ENCODE assay signal across 19 cellular contexts in the genomic region with DNA sequence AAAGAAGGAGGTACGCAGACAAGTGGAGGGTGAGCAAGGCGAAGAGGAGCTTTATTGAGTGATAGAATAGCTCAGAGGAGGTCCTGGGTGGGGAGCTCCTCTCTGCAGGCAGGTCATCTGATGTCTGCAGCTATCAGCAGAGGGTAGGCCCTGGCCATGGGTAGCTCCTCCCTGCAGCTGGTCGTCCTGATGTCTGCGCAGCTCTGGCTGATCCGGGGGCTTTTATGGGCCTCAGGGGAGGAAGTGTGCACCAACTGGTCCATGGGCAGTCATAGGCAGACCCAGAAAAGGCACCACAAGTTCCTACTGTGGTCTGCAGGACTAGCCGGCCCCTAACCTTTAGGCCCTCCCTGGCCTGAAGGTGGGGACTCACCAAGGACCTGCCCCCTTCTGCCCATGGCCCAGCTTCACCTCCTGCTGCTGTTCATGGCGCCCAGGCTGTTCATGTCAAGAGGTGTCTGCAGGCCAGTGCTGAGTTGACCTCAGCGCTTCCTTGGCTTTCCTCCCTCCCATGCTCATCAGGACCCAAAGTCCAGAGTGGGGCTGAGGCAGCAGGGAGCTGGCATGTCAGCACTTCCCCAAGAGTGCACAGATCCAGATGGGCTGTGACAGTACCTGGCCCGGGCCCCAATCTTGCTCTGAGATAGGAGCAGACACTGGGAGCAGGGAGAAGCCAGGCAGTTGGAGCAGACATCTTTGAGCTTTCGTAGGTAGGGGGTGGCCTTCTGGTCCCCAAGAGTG.
"Had no signal": no experiment of that assay in that cellular context is flagged by ENCODE, and none has a peak within 500 bp of the region (broad histone marks: within the 10 kb centered on the region; RNA-seq: fewer than 3 reads in every experiment).

No MANE protein-coding gene starts in this region.

- H3K36me3 ChIP-seq: transverse colon had no signal

- DNase-seq: activated CD4-positive, alpha-beta T cell treated with anti-CD3 and anti-CD28 coated beads, Interleukin-2, amount 10 ng/mL, durations not matched to agents 24 days and 14 days; activated gamma-delta T cell treated with Interleukin-2 at 50 U/mL for 16 hours; activated naive CD8-positive, alpha-beta T cell treated with anti-CD3 and anti-CD28 coated beads, Interleukin-2, amount 10 ng/mL, durations not matched to agents 7 days and 5 days; amygdala; body of pancreas; caudate nucleus; foreskin fibroblast; mesendoderm; occipital lobe; SK-N-SH; stimulated activated CD4-positive, alpha-beta T cell treated with anti-CD3 and anti-CD28 coated beads, Interleukin-12 subunit alpha, Interleukin-12 subunit beta, amount 100 ng/mL, for 4 hours; stimulated activated CD4-positive, alpha-beta T cell treated with anti-CD3 and anti-CD28 coated beads, Interleukin-1b, Interleukin-23, amount 100 ng/mL, for 48 hours; stimulated activated CD8-positive, alpha-beta memory T cell treated with anti-CD3 and anti-CD28 coated beads, Interleukin-4, amount 100 ng/mL, for 48 hours; stimulated activated naive CD4-positive, alpha-beta T cell treated with Interleukin-2 at 50 U/mL for 16 hours; T-cell; T-helper 9 cell; transverse colon had no signal

- ATAC-seq: body of pancreas had no signal

- H3K27me3 ChIP-seq: body of pancreas, suprapubic skin, transverse colon, vagina had no signal

- H3K4me1 ChIP-seq: body of pancreas, suprapubic skin, vagina had no signal

- H3K4me3 ChIP-seq: body of pancreas, suprapubic skin, transverse colon, vagina had no signal

- H3K27ac ChIP-seq: body of pancreas, suprapubic skin, transverse colon, vagina had no signal

- H3K9me3 ChIP-seq: body of pancreas, SK-N-SH, suprapubic skin, transverse colon, vagina had no signal
